8 cellular contexts compared by ENCODE assay signal in the genomic region with DNA sequence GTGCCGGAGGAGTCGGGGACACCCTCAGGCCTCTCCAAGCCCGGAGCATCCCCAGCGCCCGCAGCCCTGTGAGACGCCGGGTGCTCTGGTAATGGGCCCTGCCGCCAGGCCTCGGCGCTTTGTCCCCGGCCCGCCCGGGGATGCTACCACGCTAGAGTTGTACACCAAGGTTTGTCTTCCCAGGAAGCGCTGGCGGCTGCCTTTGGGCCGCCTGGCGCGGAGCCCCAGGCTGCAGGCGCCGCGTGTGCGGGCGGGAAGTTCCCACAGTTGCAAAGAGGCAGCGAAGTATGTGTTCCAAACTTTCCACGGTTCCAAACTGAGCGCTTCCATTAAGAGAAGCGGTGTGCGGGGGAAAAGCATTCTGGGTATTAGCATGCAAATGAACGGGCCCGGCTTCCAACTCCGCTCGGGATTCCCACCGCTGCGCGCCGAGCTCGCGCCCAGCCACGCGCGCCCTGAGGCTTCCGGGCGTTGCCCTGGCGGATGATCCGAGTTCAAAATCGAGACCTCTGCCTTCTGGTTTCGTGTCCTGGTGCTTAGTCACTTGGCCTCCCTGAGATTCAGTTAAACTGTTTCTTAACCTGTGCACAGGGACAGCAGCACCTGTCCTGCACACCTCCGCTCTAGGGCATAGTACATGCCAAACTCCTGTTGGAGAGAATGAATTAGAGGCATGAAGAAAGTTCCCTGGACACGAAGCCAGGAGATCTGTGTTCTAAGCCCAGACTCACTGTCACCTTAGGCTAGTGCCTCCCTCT. TPM values are rescaled to one million over a fixed set of nuclear protein-coding genes. Genes with fewer than 3 reads are reported as not detected.
DNase-seq lines count a peak whose midpoint lies in the region; ATAC-seq and TF ChIP-seq lines count a peak whose summit lies in the region.

No MANE protein-coding gene starts in this region.

- no peak for TF ChIP-seq CTCF in OCI-LY7 (conservative IDR thresholded peaks at IDR 0.05; ENCODE audit: low read length)

- peak overlapping the region; percentile 94 for H3K4me2 ChIP-seq in OCI-LY7 (ENCODE audit: low read length)

- H3K4me1 Mint-ChIP-seq in activated T-cell treated with anti-CD3 and anti-CD28 coated beads, Interleukin-2, amount 50 U/mL, for 4 hours (ENCODE audit: low read depth) = peaks cover 30% of the 10 kb centered on the region
- peaks cover 32% of the 10 kb centered on the region for H3K4me1 Mint-ChIP-seq in stimulated activated effector memory CD8-positive, alpha-beta T cell treated with anti-CD3 and anti-CD28 coated beads, Interleukin-12 subunit alpha, Interleukin-12 subunit beta, amount 100 ng/mL, for 72 hours

- CTCF ChIA-PET in OCI-LY7 (lab: Charles Lee; ENCODE audit: unreplicated experiment) = no interaction called here

- peaks cover 4% of the 10 kb centered on the region for H3K36me3 Mint-ChIP-seq in activated T-cell treated with anti-CD3 and anti-CD28 coated beads, Interleukin-2, amount 50 U/mL, for 4 hours (ENCODE audit: insufficient read depth)
- peaks cover 27% of the 10 kb centered on the region for H3K36me3 Mint-ChIP-seq in stimulated activated effector memory CD8-positive, alpha-beta T cell treated with anti-CD3 and anti-CD28 coated beads, Interleukin-12 subunit alpha, Interleukin-12 subunit beta, amount 100 ng/mL, for 72 hours

- peaks cover 29% of the 10 kb centered on the region for H3K36me3 ChIP-seq in OCI-LY7 (ENCODE audit: insufficient read depth, low read length)
- peaks cover 0 to 2% of the 10 kb centered on the region in 2 donors for H3K36me3 ChIP-seq in esophagus (ENCODE audit: control insufficient read depth in 2 of 2, insufficient read depth in 2 of 2, low read length in 1 of 2)
- H3K36me3 ChIP-seq in mucosa of rectum (ENCODE audit: control insufficient read depth in 2 of 2, insufficient read depth in 2 of 2, low read length in 2 of 2) = peaks cover 0 to 3% of the 10 kb centered on the region in 2 donors

- DNase-seq in COLO668 (lab: John Stamatoyannopoulos, UW; ENCODE audit: unreplicated experiment) (peak; percentile 84), HPDE6-E6E7 (ENCODE audit: extremely low spot score) (peak; percentile 45), OCI-LY7 (ENCODE audit: low spot score) (peak; percentile 77)
- peak; percentile 46 for DNase-seq in activated T-cell treated with anti-CD3 and anti-CD28 coated beads, Interleukin-2, amount 50 U/mL, for 4 hours
- DNase-seq in stimulated activated effector memory CD8-positive, alpha-beta T cell treated with anti-CD3 and anti-CD28 coated beads, Interleukin-12 subunit alpha, Interleukin-12 subunit beta, amount 100 ng/mL, for 72 hours (ENCODE audit: low spot score in 2 of 2) = peak; percentile 25 to 79

- peak; percentile 25 to 26 for ATAC-seq in activated T-cell treated with anti-CD3 and anti-CD28 coated beads, Interleukin-2, amount 50 U/mL, for 4 hours
- peak; percentile 15 for ATAC-seq in stimulated activated effector memory CD8-positive, alpha-beta T cell treated with anti-CD3 and anti-CD28 coated beads, Interleukin-12 subunit alpha, Interleukin-12 subunit beta, amount 100 ng/mL, for 72 hours
- no peak for ATAC-seq in HG03159 (IDR thresholded peaks at IDR 0.05; ENCODE audit: unreplicated experiment)

- 0 to 1% methylated on average over 45 to 50 of the region's 50 CpGs for WGBS in esophagus, 2 donors

- no peaks in the 10 kb centered on the region for H3K27me3 Mint-ChIP-seq in activated T-cell treated with anti-CD3 and anti-CD28 coated beads, Interleukin-2, amount 50 U/mL, for 4 hours (ENCODE audit: low read depth)

- no peaks in the 10 kb centered on the region for H3K27me3 ChIP-seq in esophagus (ENCODE audit: control insufficient read depth in 1 of 2, insufficient read depth in 2 of 2, low read length in 2 of 2)
- peaks cover 0 to 2% of the 10 kb centered on the region in 2 donors for H3K27me3 ChIP-seq in mucosa of rectum (ENCODE audit: control insufficient read depth in 2 of 2, insufficient read depth in 2 of 2, low read length in 2 of 2)

- no peaks in the 10 kb centered on the region for H3K9me2 ChIP-seq in OCI-LY7 (ENCODE audit: insufficient read depth, low read length)

- H3K27ac Mint-ChIP-seq in stimulated activated effector memory CD8-positive, alpha-beta T cell treated with anti-CD3 and anti-CD28 coated beads, Interleukin-12 subunit alpha, Interleukin-12 subunit beta, amount 100 ng/mL, for 72 hours = peak overlapping the region; percentile 63

- peak overlapping the region; percentile 83 for H3K4me3 Mint-ChIP-seq in activated T-cell treated with anti-CD3 and anti-CD28 coated beads, Interleukin-2, amount 50 U/mL, for 4 hours
- H3K4me3 Mint-ChIP-seq in stimulated activated effector memory CD8-positive, alpha-beta T cell treated with anti-CD3 and anti-CD28 coated beads, Interleukin-12 subunit alpha, Interleukin-12 subunit beta, amount 100 ng/mL, for 72 hours = peak overlapping the region; percentile 88

- peak overlapping the region; percentile 62 to 70 for H3K9ac ChIP-seq in mucosa of rectum (ENCODE audit: low read depth in 1 of 2, low read length in 2 of 2)

- H3K27ac ChIP-seq in OCI-LY7 (ENCODE audit: low read depth, low read length, poor library complexity, severe bottlenecking) (peak overlapping the region; percentile 76), esophagus (ENCODE audit: low read depth in 2 of 2, low read length in 1 of 2) (peak overlapping the region; percentile 83 to 94), mucosa of rectum (ENCODE audit: low read depth in 2 of 2, low read length in 2 of 2) (peak overlapping the region; percentile 60 to 86)

- H3K4me3 ChIP-seq in OCI-LY7 (ENCODE audit: low read depth, low read length, poor library complexity, severe bottlenecking) (peak overlapping the region; percentile 84), esophagus (ENCODE audit: low read depth in 1 of 2, low read length in 2 of 2) (peak overlapping the region; percentile 61 to 72), mucosa of rectum (ENCODE audit: low read length in 2 of 2) (peak overlapping the region; percentile 61 to 76)

- POLR2A ChIA-PET in OCI-LY7 (lab: Charles Lee) = interaction anchor here (0.6 to 1.7 kb wide), 7 partner anchors 7 to 80 kb away, joined by 3 to 8 read pairs (median 4); a partner anchor contains a TSS

- H3K79me2 ChIP-seq in OCI-LY7 (ENCODE audit: insufficient read depth, low read depth, low read length) = peaks cover 35% of the 10 kb centered on the region

- intact Hi-C loops in OCI-LY7 (cut with micrococcal nuclease; ENCODE audit: unreplicated experiment) = loop anchor here (1.0 to 5.0 kb wide), 2 partner anchors 145 to 283 kb away; no protein-coding TSS in a partner anchor

- H2AFZ ChIP-seq in OCI-LY7 (ENCODE audit: low read length) = peak overlapping the region; percentile 63

- H3K4me1 ChIP-seq in OCI-LY7 (ENCODE audit: insufficient read depth, low read length, poor library complexity, severe bottlenecking) = peaks cover 25% of the 10 kb centered on the region
- peaks cover 4 to 24% of the 10 kb centered on the region in 2 donors for H3K4me1 ChIP-seq in esophagus (ENCODE audit: control insufficient read depth in 2 of 2, insufficient read depth in 2 of 2, low read length in 1 of 2)
- peaks cover 32 to 37% of the 10 kb centered on the region in 2 donors for H3K4me1 ChIP-seq in mucosa of rectum (ENCODE audit: control insufficient read depth in 2 of 2, insufficient read depth in 2 of 2, low read length in 2 of 2)

- H3K9me3 ChIP-seq in OCI-LY7 (ENCODE audit: low read length) (no peaks in the 10 kb centered on the region), esophagus (ENCODE audit: control insufficient read depth in 2 of 2, insufficient read depth in 1 of 2, low read depth in 1 of 2, low read length in 1 of 2) (no peaks in the 10 kb centered on the region), mucosa of rectum (ENCODE audit: control insufficient read depth in 2 of 2, low read length in 2 of 2) (no peaks in the 10 kb centered on the region)

- BruUV-seq in OCI-LY7 (replicated peaks; lab: Mats Ljungman, UMichigan) = no TSS peak

- peaks cover 10% of the 10 kb centered on the region; the same call in 1 of the 2 replicates for H4K20me1 ChIP-seq in OCI-LY7 (ENCODE audit: insufficient read depth, low read length)

- no peaks in the 10 kb centered on the region for H3K9me3 Mint-ChIP-seq in activated T-cell treated with anti-CD3 and anti-CD28 coated beads, Interleukin-2, amount 50 U/mL, for 4 hours
- no peaks in the 10 kb centered on the region for H3K9me3 Mint-ChIP-seq in stimulated activated effector memory CD8-positive, alpha-beta T cell treated with anti-CD3 and anti-CD28 coated beads, Interleukin-12 subunit alpha, Interleukin-12 subunit beta, amount 100 ng/mL, for 72 hours

RNA-seq across cellular contexts. Expression of a gene that starts 1.3 kb away (rescaled TPM):
- total RNA-seq in OCI-LY7 (2014; rRNA removed; shearing (Covaris generic)) = 47.7 and 53.4 TPM in 2 replicates
- 44.3 and 49.2 TPM in 2 replicates for total RNA-seq in OCI-LY7 (2022)
- 10 to 100 TPM; 33.7 to 42.7 (median 41.4) TPM for total RNA-seq in activated T-cell treated with anti-CD3 and anti-CD28 coated beads, Interleukin-2, amount 50 U/mL, for 4 hours
- polyA plus RNA-seq in esophagus = 1 to 10 TPM; 5.2 to 6.0 TPM

RNA-seq across cellular contexts. Expression of a gene that starts 52.0 kb away (rescaled TPM):
- total RNA-seq in OCI-LY7 (2014; rRNA removed; shearing (Covaris generic)) = 59.4 and 62.4 TPM in 2 replicates
- 87.0 and 89.4 TPM in 2 replicates for total RNA-seq in OCI-LY7 (2022)
- total RNA-seq in activated T-cell treated with anti-CD3 and anti-CD28 coated beads, Interleukin-2, amount 50 U/mL, for 4 hours = 100 to 1,000 TPM in 2 of 3 donors, 10 to 100 TPM in 1; 99.2 to 109 (median 106) TPM
- 10 to 100 TPM; 22.7 to 30.8 TPM for polyA plus RNA-seq in esophagus

RNA-seq across cellular contexts. Expression of a gene that starts 55.1 kb away (rescaled TPM):
- total RNA-seq in OCI-LY7 (2014; rRNA removed; shearing (Covaris generic)) = 15.9 and 20.4 TPM in 2 replicates
- total RNA-seq in OCI-LY7 (2022) = 17.0 and 17.1 TPM in 2 replicates
- total RNA-seq in activated T-cell treated with anti-CD3 and anti-CD28 coated beads, Interleukin-2, amount 50 U/mL, for 4 hours = 1 to 10 TPM; 7.3 to 8.6 (median 7.9) TPM
- polyA plus RNA-seq in esophagus = 10 to 100 TPM; 11.5 to 15.5 TPM
